In genomic region chr1:19564366-19564765, GRCh38 we compare ENCODE assay signal across 14 cellular contexts.
DNase-seq lines count a peak whose midpoint lies in the region; ATAC-seq and TF ChIP-seq lines count a peak whose summit lies in the region.
"Had no signal": no experiment of that assay in that cellular context is flagged by ENCODE, and none has a peak within 500 bp of the region (broad histone marks: within the 10 kb centered on the region; RNA-seq: fewer than 3 reads in every experiment).

No MANE protein-coding gene starts in this region.

- ATAC-seq in left ventricle myocardium superior (peak; percentile 53), psoas muscle (no peak), GM18517 (IDR thresholded peaks at IDR 0.05; ENCODE audit: unreplicated experiment) (no peak), HG03354 (IDR thresholded peaks at IDR 0.05; ENCODE audit: poor library complexity, severe bottlenecking, unreplicated experiment) (no peak)

- no peak for DNase-seq in caudate nucleus (lab: John Stamatoyannopoulos, UW)
- DNase-seq in left ventricle myocardium superior, result no peak
- DNase-seq in psoas muscle, result no peak
- peak in 1 of 2 donors; percentile 28 for DNase-seq in tibial artery
- DNase-seq in NCI-H1417 (lab: John Stamatoyannopoulos, UW), result no peak
- DNase-seq in midbrain (lab: John Stamatoyannopoulos, UW), result no peak
- DNase-seq: activated CD4-positive, alpha-beta T cell treated with anti-CD3 and anti-CD28 coated beads for 48 hours; activated CD8-positive, alpha-beta memory T cell treated with anti-CD3 and anti-CD28 coated beads, Interleukin-2, amount 50 U/mL, for 48 hours; KG1; mesendoderm; NCI-H748 treated with DMSO at 0.1 percent for 48 hours; PC-9 had no signal

- H3K27me3 ChIP-seq in psoas muscle (ENCODE audit: insufficient read depth in 3 of 3, low read length in 2 of 3), result no peaks in the 10 kb centered on the region
- no peaks in the 10 kb centered on the region for H3K27me3 ChIP-seq in tibial artery

- TF ChIP-seq CTCF in psoas muscle (IDR thresholded peaks at IDR 0.05) (no peak), tibial artery (IDR thresholded peaks at IDR 0.05) (no peak)

- peaks cover 9% of the 10 kb centered on the region for H3K4me1 ChIP-seq in psoas muscle
- H3K4me1 ChIP-seq in tibial artery, result peaks cover 0 to 26% (median 16%) of the 10 kb centered on the region in 4 donors

- H3K9me3 ChIP-seq in psoas muscle, result no peaks in the 10 kb centered on the region
- no peaks in the 10 kb centered on the region for H3K9me3 ChIP-seq in tibial artery

- 60 to 71% (median 70%) methylated on average over 5 of the region's 5 CpGs for WGBS in psoas muscle, 3 donors

- H3K4me3 ChIP-seq in psoas muscle (no peak overlapping the region), tibial artery (peak overlapping the region in 1 of 2 donors; percentile 40)
- H3K4me3 ChIP-seq: PC-9 had no signal

- intact Hi-C loops in left ventricle myocardium superior (cut with micrococcal nuclease) (no loop called here), psoas muscle (cut with DNase I) (no loop called here), tibial artery (cut with DNase I; ENCODE audit: low total_unique reads) (no loop called here)

- H3K27ac ChIP-seq in caudate nucleus (ENCODE audit: low read depth, low read length) (peak overlapping the region; percentile 13), psoas muscle (peak overlapping the region; percentile 63), tibial artery (peak overlapping the region; percentile 80 to 84)
- H3K27ac ChIP-seq: PC-9 had no signal

- H3K36me3 ChIP-seq in psoas muscle (ENCODE audit: insufficient read depth in 1 of 2, low read depth in 1 of 2), result no peaks in the 10 kb centered on the region
- H3K36me3 ChIP-seq in tibial artery, result no peaks in the 10 kb centered on the region

Comparison
In these comparisons a context has a peak if more than half of its experiments do, and no peak if none do; other contexts are left out.
1. H3K27ac ChIP-seq: peak in every context shown above with its lines; median percentile 82 in tibial artery; 63 in psoas muscle; 13 in caudate nucleus.